Comparison of ENCODE assay signal across 8 cellular contexts in the genomic region with DNA sequence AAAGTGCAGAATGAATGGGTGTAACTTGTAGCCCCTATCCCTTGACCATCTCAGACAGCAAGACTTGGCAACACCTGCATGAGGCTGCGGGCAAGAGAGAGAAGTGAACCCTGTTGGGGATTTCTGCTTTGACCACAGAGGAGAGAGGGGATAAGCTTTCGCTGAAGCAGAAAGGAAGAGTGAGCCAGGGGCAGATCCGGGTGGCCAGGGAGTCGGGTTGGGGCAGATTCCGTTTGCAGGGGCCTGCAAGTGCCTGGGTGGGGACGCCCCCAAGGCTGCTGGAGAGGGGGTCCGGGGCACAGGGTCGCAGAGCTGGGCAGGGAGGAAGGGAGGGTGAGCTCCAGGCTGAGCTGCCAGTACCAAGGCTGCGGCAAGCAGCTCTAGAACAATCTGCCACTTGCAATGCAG. TPM values are rescaled to one million over a fixed set of nuclear protein-coding genes. Genes with fewer than 3 reads are reported as not detected.
DNase-seq lines count a peak whose midpoint lies in the region; ATAC-seq lines count a peak whose summit lies in the region.

No MANE protein-coding gene starts in this region.

- peak; percentile 83 for DNase-seq in activated CD4-positive, alpha-beta T cell treated with anti-CD3 and anti-CD28 coated beads, Interleukin-2, amount 10 ng/mL, durations not matched to agents 24 days and 14 days
- DNase-seq in activated CD4-positive, alpha-beta T cell treated with anti-CD3 and anti-CD28 coated beads, Interleukin-2, amount 50 U/mL, for 1 hour, result no peak
- DNase-seq in T-helper 2 cell treated with Interferon-gamma antibody and Interleukin-4, amounts not matched to agents 5 μg/mL and 100 μg/mL, for 36 hours (ENCODE audit: low spot score), result peak; percentile 17
- DNase-seq in NK-92 (lab: John Stamatoyannopoulos, UW; ENCODE audit: unreplicated experiment), result no peak
- no peak for DNase-seq in NCI-H1048 (lab: John Stamatoyannopoulos, UW)

- H3K9me3 Mint-ChIP-seq in activated CD4-positive, alpha-beta T cell treated with anti-CD3 and anti-CD28 coated beads, Interleukin-2, amount 10 ng/mL, durations not matched to agents 24 days and 14 days, result no peaks in the 10 kb centered on the region
- H3K9me3 Mint-ChIP-seq in T-helper 2 cell treated with Interferon-gamma antibody and Interleukin-4, amounts not matched to agents 5 μg/mL and 100 μg/mL, for 36 hours, result no peaks in the 10 kb centered on the region

- peaks cover 33% of the 10 kb centered on the region for H3K4me1 Mint-ChIP-seq in activated CD4-positive, alpha-beta T cell treated with anti-CD3 and anti-CD28 coated beads, Interleukin-2, amount 10 ng/mL, durations not matched to agents 24 days and 14 days
- H3K4me1 Mint-ChIP-seq in T-helper 2 cell treated with Interferon-gamma antibody and Interleukin-4, amounts not matched to agents 5 μg/mL and 100 μg/mL, for 36 hours (ENCODE audit: low read depth), result peaks cover 36% of the 10 kb centered on the region

- H3K9me3 ChIP-seq in skeletal muscle satellite cell (replicated peaks; ENCODE audit: low read length), result no peaks in the 10 kb centered on the region

- peaks cover 4% of the 10 kb centered on the region for H3K4me1 ChIP-seq in skeletal muscle satellite cell (ENCODE audit: control insufficient read depth, insufficient read depth, low read length)

- no peak overlapping the region for H3K4me3 ChIP-seq in skeletal muscle satellite cell (ENCODE audit: low read length)

- peak overlapping the region; percentile 80 for H3K4me3 Mint-ChIP-seq in activated CD4-positive, alpha-beta T cell treated with anti-CD3 and anti-CD28 coated beads, Interleukin-2, amount 10 ng/mL, durations not matched to agents 24 days and 14 days
- H3K4me3 Mint-ChIP-seq in T-helper 2 cell treated with Interferon-gamma antibody and Interleukin-4, amounts not matched to agents 5 μg/mL and 100 μg/mL, for 36 hours, result peak overlapping the region; percentile 89

- peaks cover 13% of the 10 kb centered on the region for H3K27me3 ChIP-seq in skeletal muscle satellite cell (ENCODE audit: control insufficient read depth, insufficient read depth, low read length)

- H3K9ac ChIP-seq in skeletal muscle satellite cell (ENCODE audit: low read depth, low read length), result no peak overlapping the region

- H3K36me3 Mint-ChIP-seq in activated CD4-positive, alpha-beta T cell treated with anti-CD3 and anti-CD28 coated beads, Interleukin-2, amount 10 ng/mL, durations not matched to agents 24 days and 14 days (ENCODE audit: low read depth), result peaks cover 14% of the 10 kb centered on the region
- H3K36me3 Mint-ChIP-seq in T-helper 2 cell treated with Interferon-gamma antibody and Interleukin-4, amounts not matched to agents 5 μg/mL and 100 μg/mL, for 36 hours (ENCODE audit: low read depth), result peaks cover 12% of the 10 kb centered on the region

- H3K27me3 Mint-ChIP-seq in activated CD4-positive, alpha-beta T cell treated with anti-CD3 and anti-CD28 coated beads, Interleukin-2, amount 10 ng/mL, durations not matched to agents 24 days and 14 days, result peaks cover 7% of the 10 kb centered on the region
- peaks cover 6% of the 10 kb centered on the region for H3K27me3 Mint-ChIP-seq in T-helper 2 cell treated with Interferon-gamma antibody and Interleukin-4, amounts not matched to agents 5 μg/mL and 100 μg/mL, for 36 hours (ENCODE audit: low read depth)

- intact Hi-C loops in activated CD4-positive, alpha-beta T cell treated with anti-CD3 and anti-CD28 coated beads, Interleukin-2, amount 10 ng/mL, durations not matched to agents 24 days and 14 days (cut with micrococcal nuclease), result loop anchor here (2.0 to 5.0 kb wide), 3 partner anchors 61 to 407 kb away; partner anchors contain the start of gene UBE4B

- ATAC-seq in HG02678 (IDR thresholded peaks at IDR 0.05; ENCODE audit: unreplicated experiment) (peak; percentile 54), HG03442 (IDR thresholded peaks at IDR 0.05; ENCODE audit: unreplicated experiment) (no peak)

- H3K4me2 ChIP-seq in skeletal muscle satellite cell (ENCODE audit: low read length), result peak overlapping the region; percentile 78

- H3K27ac Mint-ChIP-seq in activated CD4-positive, alpha-beta T cell treated with anti-CD3 and anti-CD28 coated beads, Interleukin-2, amount 10 ng/mL, durations not matched to agents 24 days and 14 days, result peak overlapping the region; percentile 65
- H3K27ac Mint-ChIP-seq in T-helper 2 cell treated with Interferon-gamma antibody and Interleukin-4, amounts not matched to agents 5 μg/mL and 100 μg/mL, for 36 hours, result peak overlapping the region; percentile 78

- H3K36me3 ChIP-seq in skeletal muscle satellite cell (ENCODE audit: insufficient read depth, low read length), result no peaks in the 10 kb centered on the region

RNA-seq across cellular contexts. Expression of gene PIK3CD, which starts 25.3 kb away (rescaled TPM):
- 233 TPM in 2 replicates for total RNA-seq in activated CD4-positive, alpha-beta T cell treated with anti-CD3 and anti-CD28 coated beads, Interleukin-2, amount 10 ng/mL, durations not matched to agents 24 days and 14 days
- total RNA-seq in skeletal muscle satellite cell (2012; rRNA removed), result 5.0 and 6.6 TPM in 2 replicates

RNA-seq across cellular contexts. Expression of gene TMEM201, which starts 37.5 kb away (rescaled TPM):
- 35.9 and 37.3 TPM in 2 replicates for total RNA-seq in activated CD4-positive, alpha-beta T cell treated with anti-CD3 and anti-CD28 coated beads, Interleukin-2, amount 10 ng/mL, durations not matched to agents 24 days and 14 days
- 10.1 and 16.8 TPM in 2 replicates for total RNA-seq in skeletal muscle satellite cell (2012; rRNA removed)

Comparison
In these comparisons a context has a peak if more than half of its experiments do, and no peak if none do; other contexts are left out.
1. DNase-seq: peak in activated CD4-positive, alpha-beta T cell treated with anti-CD3 and anti-CD28 coated beads, Interleukin-2, amount 10 ng/mL, durations not matched to agents 24 days and 14 days (single experiment) and T-helper 2 cell treated with Interferon-gamma antibody and Interleukin-4, amounts not matched to agents 5 μg/mL and 100 μg/mL, for 36 hours (single experiment); none in activated CD4-positive, alpha-beta T cell treated with anti-CD3 and anti-CD28 coated beads, Interleukin-2, amount 50 U/mL, for 1 hour (single experiment), NK-92 (single experiment) and NCI-H1048 (single experiment).